ENCODE assay signal across 9 cellular contexts in the genomic region with DNA sequence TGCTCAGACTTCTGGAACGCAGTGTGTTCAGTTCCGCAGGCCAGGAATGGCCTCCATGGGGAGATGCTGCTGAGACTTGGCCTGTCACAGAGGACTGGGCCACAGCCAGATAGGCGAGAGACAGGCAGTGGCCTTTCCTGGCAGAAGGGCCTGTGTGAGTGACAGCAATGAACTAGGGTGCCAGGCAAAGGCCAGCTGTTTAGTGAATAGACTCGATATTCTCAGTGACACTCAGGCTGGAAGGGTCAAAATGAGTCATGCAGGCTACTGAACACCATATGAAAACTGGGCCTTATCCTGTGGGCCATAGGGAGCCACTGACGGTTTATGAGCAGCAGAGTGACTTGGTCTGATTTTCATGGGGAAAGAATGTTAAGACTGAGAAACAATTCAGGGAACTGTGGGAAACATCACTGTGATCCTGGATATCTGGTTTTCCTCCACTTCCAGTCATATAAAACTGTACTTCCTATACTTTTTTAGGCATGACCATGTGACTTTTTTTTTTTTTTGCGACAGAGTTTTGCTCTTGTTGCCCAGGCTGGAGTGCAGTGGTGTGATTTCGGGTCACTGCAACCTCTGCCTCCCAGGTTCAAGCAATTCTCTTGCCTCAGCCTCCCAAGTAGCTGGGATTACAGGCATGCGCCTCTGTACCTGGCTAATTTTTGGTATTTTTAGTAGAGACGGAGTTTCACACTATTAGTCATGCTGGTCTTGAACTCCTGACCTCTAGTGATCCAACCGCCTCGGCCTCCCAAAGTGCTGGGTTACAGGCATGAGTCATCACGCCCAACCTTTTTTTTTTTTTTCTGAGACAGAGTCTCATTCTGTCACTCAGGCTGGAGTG. TPM values are rescaled to one million over a fixed set of nuclear protein-coding genes. Genes with fewer than 3 reads are reported as not detected.
DNase-seq lines count a peak whose midpoint lies in the region; ATAC-seq, FAIRE-seq and TF ChIP-seq lines count a peak whose summit lies in the region.
"Had no signal": no experiment of that assay in that cellular context is flagged by ENCODE, and none has a peak within 500 bp of the region (broad histone marks: within the 10 kb centered on the region; RNA-seq: fewer than 3 reads in every experiment).

No MANE protein-coding gene starts in this region.

- intact Hi-C loops in activated CD4-positive, alpha-beta memory T cell treated with anti-CD3 and anti-CD28 coated beads for 36 hours (cut with micrococcal nuclease) = loop anchor here (2.0 kb wide), 1 partner anchor 180 kb away; no protein-coding TSS in a partner anchor
- intact Hi-C loops in pancreas (cut with DNase I) = loop anchor here in 2 of 3 donors (5.0 kb wide), 2 partner anchors 216 to 221 kb away; no protein-coding TSS in a partner anchor

- H3K4me1 Mint-ChIP-seq in activated CD4-positive, alpha-beta memory T cell treated with anti-CD3 and anti-CD28 coated beads for 36 hours (ENCODE audit: low read depth) = peaks cover 32% of the 10 kb centered on the region

- H3K27me3 Mint-ChIP-seq in activated CD4-positive, alpha-beta memory T cell treated with anti-CD3 and anti-CD28 coated beads for 36 hours = no peaks in the 10 kb centered on the region

- TF ChIP-seq CTCF in fibroblast of mammary gland (conservative IDR thresholded peaks at IDR 0.05; ENCODE audit: control insufficient read depth, insufficient read depth, low read depth, low read length) (no peak), pancreas (IDR thresholded peaks at IDR 0.05) (no peak)

- TF ChIP-seq POLR2A in GM12892 (IDR thresholded peaks at IDR 0.05; ENCODE audit: low read depth, low read length) = peak; percentile 67

- peak overlapping the region; percentile 52 for H3K27ac Mint-ChIP-seq in activated CD4-positive, alpha-beta memory T cell treated with anti-CD3 and anti-CD28 coated beads for 36 hours

- in situ Hi-C loops in KBM-7 (cut with MboI; ENCODE audit: low pct_unique_long_range_greater_than_20kb, low sequenced_read_pairs) = loop anchor here (10.0 to 25.0 kb wide), 2 partner anchors 214 to 476 kb away; no protein-coding TSS in a partner anchor

- DNase-seq in GM12892 (ENCODE audit: insufficient read length) (peak; percentile 47), KBM-7 (peak; percentile 65), fibroblast of mammary gland (ENCODE audit: low read depth) (peak; percentile 89), pancreas (peak in 1 of 6 donors; percentile 56), retina (no peak), HuH-7 (ENCODE audit: low spot score) (no peak)
- DNase-seq in activated CD4-positive, alpha-beta memory T cell treated with anti-CD3 and anti-CD28 coated beads for 36 hours = peak; percentile 79

- H3K36me3 ChIP-seq in pancreas = no peaks in the 10 kb centered on the region

- WGBS in pancreas, 2 donors = 54 to 61% methylated on average over 12 of the region's 12 CpGs

- peaks cover under 1% of the 10 kb centered on the region for H3K9me3 Mint-ChIP-seq in activated CD4-positive, alpha-beta memory T cell treated with anti-CD3 and anti-CD28 coated beads for 36 hours

- no peaks in the 10 kb centered on the region for H3K36me3 Mint-ChIP-seq in activated CD4-positive, alpha-beta memory T cell treated with anti-CD3 and anti-CD28 coated beads for 36 hours

- H3K4me1 ChIP-seq in pancreas = peaks cover 0 to 32% (median 15%) of the 10 kb centered on the region in 3 donors

- H3K4me3 Mint-ChIP-seq in activated CD4-positive, alpha-beta memory T cell treated with anti-CD3 and anti-CD28 coated beads for 36 hours = no peak overlapping the region

- FAIRE-seq in GM12892 (lab: Jason Lieb, UNC) (peak; percentile 84), pancreas (lab: Jason Lieb, UNC) (no peak)

- no peaks in the 10 kb centered on the region for H3K9me3 ChIP-seq in pancreas

- POLR2A ChIA-PET in activated CD4-positive, alpha-beta memory T cell treated with anti-CD3 and anti-CD28 coated beads for 36 hours (lab: Charles Lee) = interaction anchor here (0.6 kb wide), 1 partner anchor 401 kb away, joined by 3 read pairs; no protein-coding TSS in a partner anchor

- no peaks in the 10 kb centered on the region for H3K27me3 ChIP-seq in pancreas

- ATAC-seq in GM21723 (IDR thresholded peaks at IDR 0.05; ENCODE audit: unreplicated experiment) = peak; percentile 71
- peak in 3 of 4 donors; percentile 3 to 41 (median 4) for ATAC-seq in pancreas

- no peak overlapping the region for H3K4me3 ChIP-seq in fibroblast of mammary gland (ENCODE audit: control insufficient read depth, low read depth, low read length)
- H3K4me3 ChIP-seq in pancreas = no peak overlapping the region

- peak overlapping the region in 2 of 4 donors; percentile 14 to 34 for H3K27ac ChIP-seq in pancreas
- H3K27ac ChIP-seq: VCaP had no signal

- CTCF ChIA-PET in activated CD4-positive, alpha-beta memory T cell treated with anti-CD3 and anti-CD28 coated beads for 36 hours (lab: Charles Lee) = interaction anchor here (0.7 to 5.4 kb wide), 10 partner anchors 10 to 424 kb away, joined by 3 to 134 read pairs (median 6); no protein-coding TSS in a partner anchor

RNA-seq across cellular contexts. Expression of gene NUBP1, which starts 5.2 kb away (rescaled TPM):
- 48.0 TPM for polyA plus RNA-seq in GM12892 (2012; ENCODE audit: missing spikeins)
- 10 to 100 TPM; 26.5 to 31.5 TPM for total RNA-seq in activated CD4-positive, alpha-beta memory T cell treated with anti-CD3 and anti-CD28 coated beads for 36 hours
- total RNA-seq in pancreas = 10 to 100 TPM; 14.6 to 24.7 (median 20.7) TPM
- 10 to 100 TPM; 30.2 to 32.1 TPM for polyA plus RNA-seq in pancreas

RNA-seq across cellular contexts. Expression of gene TEKT5, which starts 43.7 kb away (rescaled TPM):
- 1.6 TPM for polyA plus RNA-seq in GM12892 (2012; ENCODE audit: missing spikeins)
- total RNA-seq in activated CD4-positive, alpha-beta memory T cell treated with anti-CD3 and anti-CD28 coated beads for 36 hours = under 1 TPM in 1 of 2 experiments, not detected in 1; 0.15 TPM
- total RNA-seq in pancreas = 1 to 10 TPM in 1 of 6 donors, under 1 TPM in 4, not detected in 1; 0.17 to 1.1 (median 0.19) TPM
- under 1 TPM; 0.26 to 0.57 TPM for polyA plus RNA-seq in pancreas

Comparison
In these comparisons a context has a peak if more than half of its experiments do, and no peak if none do; other contexts are left out.
1. DNase-seq: peak in GM12892 (single experiment), KBM-7 (single experiment), activated CD4-positive, alpha-beta memory T cell treated with anti-CD3 and anti-CD28 coated beads for 36 hours (single experiment) and fibroblast of mammary gland (single experiment); none in retina (single experiment) and HuH-7 (single experiment).